Comparison of ENCODE assay signal across 30 cellular contexts in the genomic region with DNA sequence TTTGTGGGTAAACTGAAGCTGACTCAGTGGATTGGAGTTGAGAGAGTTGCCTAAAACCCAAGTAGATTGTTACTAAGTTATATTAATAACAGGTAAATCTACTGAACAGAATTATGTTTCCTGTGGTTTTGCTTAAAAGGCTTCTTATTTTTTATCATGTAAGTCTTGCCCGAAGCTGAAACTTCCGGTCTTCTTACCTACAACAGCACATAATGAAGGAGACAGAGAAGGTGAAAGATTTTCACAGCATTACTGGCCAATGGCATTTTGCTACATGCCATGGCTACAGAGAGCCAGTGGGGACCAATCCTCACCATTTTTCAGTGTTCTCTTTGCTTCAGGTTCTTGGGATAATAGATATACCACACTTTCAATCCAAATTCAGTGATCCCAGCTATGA.
"Had no signal": no experiment of that assay in that cellular context is flagged by ENCODE, and none has a peak within 500 bp of the region (broad histone marks: within the 10 kb centered on the region; RNA-seq: fewer than 3 reads in every experiment).

No MANE protein-coding gene starts in this region.

- H3K4me1 ChIP-seq: Peyer's patch, SJSA1 had no signal

- H3K36me3 ChIP-seq: MG63, Peyer's patch, SJSA1 had no signal

- H3K9me3 ChIP-seq: MG63, Peyer's patch, SJSA1, SK-N-SH had no signal

- H3K4me3 ChIP-seq: MG63, Peyer's patch, SJSA1 had no signal

- H3K27me3 ChIP-seq: MG63, Peyer's patch, SJSA1 had no signal

- DNase-seq: Karpas-422, MG63, MV-4-11, NCI-H1092, NCI-H1105, NCI-H1417 treated with DMSO at 0.1 percent for 48 hours, NCI-H1436 treated with DMSO at 0.1 percent for 48 hours, NCI-H1694 treated with DMSO at 0.1 percent for 48 hours, NCI-H187 treated with DMSO at 0.1 percent for 48 hours, NCI-H2029, NCI-H2081, NCI-H226, NCI-H446 treated with DMSO at 0.1 percent for 48 hours, NCI-H510A, NCI-H524, NCI-H526, NCI-H69, NCI-H748 treated with DMSO at 0.1 percent for 48 hours, NCI-H82, OCI-M1, PC-3, Peyer's patch, Right ventricle myocardium superior, RPMI8226, SHP77 treated with DMSO at 0.1 percent for 48 hours, SK-N-SH, SW 1271, T-helper 1 cell had no signal

- H3K9ac ChIP-seq: KMS-11, SK-N-SH had no signal

- H3K9me2 ChIP-seq: SK-N-SH had no signal

- H3K27ac ChIP-seq: KMS-11, Peyer's patch, SJSA1 had no signal

- H3K4me2 ChIP-seq: KMS-11, SK-N-SH had no signal
